18 cellular contexts compared by ENCODE assay signal in the genomic region with DNA sequence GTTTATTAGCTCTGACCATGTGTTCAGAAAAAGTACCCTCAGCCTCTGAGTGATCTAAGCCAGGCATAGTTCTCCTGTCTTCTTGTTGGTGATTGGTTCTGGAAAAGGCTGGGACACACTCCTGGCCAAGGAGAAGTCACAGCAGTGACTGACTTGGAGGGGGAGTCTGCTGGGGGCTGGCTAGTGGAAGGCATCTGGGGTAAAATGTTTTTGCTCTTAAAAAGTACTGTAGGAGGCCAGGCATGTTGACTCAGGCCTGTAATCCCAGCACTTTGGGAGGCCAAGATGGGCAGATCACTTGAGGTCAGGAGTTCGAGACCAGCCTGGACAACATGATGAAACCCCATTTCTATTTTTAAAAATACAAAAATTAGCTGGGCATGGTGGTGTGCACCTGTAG. TPM values are rescaled to one million over a fixed set of nuclear protein-coding genes. Genes with fewer than 3 reads are reported as not detected.
DNase-seq lines count a peak whose midpoint lies in the region; ATAC-seq and TF ChIP-seq lines count a peak whose summit lies in the region.
"Had no signal": no experiment of that assay in that cellular context is flagged by ENCODE, and none has a peak within 500 bp of the region (broad histone marks: within the 10 kb centered on the region; RNA-seq: fewer than 3 reads in every experiment).

No MANE protein-coding gene starts in this region.

- H3K27ac Mint-ChIP-seq in CD14-positive monocyte = peak overlapping the region in 5 of 7 donors; percentile 33 to 87 (median 56)
- H3K27ac Mint-ChIP-seq in activated naive CD4-positive, alpha-beta T cell treated with anti-CD3 and anti-CD28 coated beads, Interleukin-2, amount 50 U/mL, for 72 hours = peak overlapping the region; percentile 91 to 94
- H3K27ac Mint-ChIP-seq in natural killer cell = peak overlapping the region; percentile 87 to 91

- intact Hi-C loops in CD14-positive monocyte (cut with micrococcal nuclease) (loop anchor here in 1 of 2 donors (10.0 kb wide), 1 partner anchor 58 kb away; a partner anchor contains a TSS), natural killer cell (cut with micrococcal nuclease) (no loop called here)

- H3K36me3 Mint-ChIP-seq in CD14-positive monocyte (peaks cover 0 to 2% of the 10 kb centered on the region in 2 donors), natural killer cell (no peaks in the 10 kb centered on the region)
- H3K36me3 Mint-ChIP-seq in activated naive CD4-positive, alpha-beta T cell treated with anti-CD3 and anti-CD28 coated beads, Interleukin-2, amount 50 U/mL, for 72 hours = peaks cover under 1 to 14% of the 10 kb centered on the region in 2 donors

- H3K27me3 ChIP-seq in KMS-11 (ENCODE audit: insufficient read depth, low read depth) = no peaks in the 10 kb centered on the region
- H3K27me3 ChIP-seq: heart right ventricle, tibial nerve had no signal

- peak overlapping the region; percentile 8; the same call in 1 of the 2 replicates for H2AFZ ChIP-seq in KMS-11 (ENCODE audit: low read depth)

- DNase-seq in CD14-positive monocyte (ENCODE audit: low spot score) (no peak), natural killer cell (no peak), CD1c-positive myeloid dendritic cell (ENCODE audit: extremely low spot score) (no peak), HK-2 (ENCODE audit: unreplicated experiment) (no peak), AG20443 (ENCODE audit: low spot score) (no peak)
- peak in 1 of 2 donors; percentile 41 for DNase-seq in activated naive CD4-positive, alpha-beta T cell treated with anti-CD3 and anti-CD28 coated beads, Interleukin-2, amount 50 U/mL, for 72 hours (ENCODE audit: low spot score in 2 of 2)
- DNase-seq: anterior cingulate cortex, esophagus squamous epithelium, heart right ventricle, NCI-H1436, NCI-H526 treated with DMSO at 0.1 percent for 48 hours, T1000 had no signal

- H3K27ac ChIP-seq in KMS-11 = peak overlapping the region; percentile 78

- H3K4me2 ChIP-seq in KMS-11 = peak overlapping the region; percentile 42; the same call in 1 of the 2 replicates

- TF ChIP-seq CTCF in CD14-positive monocyte (IDR thresholded peaks at IDR 0.05) (no peak), KMS-11 (conservative IDR thresholded peaks at IDR 0.05; ENCODE audit: low read depth, low read length) (no peak), natural killer cell (IDR thresholded peaks at IDR 0.05) (no peak)

- H4K20me1 ChIP-seq in KMS-11 (ENCODE audit: insufficient read depth) = no peaks in the 10 kb centered on the region

- H3K27me3 Mint-ChIP-seq in CD14-positive monocyte (ENCODE audit: low read depth in 3 of 3) (no peaks in the 10 kb centered on the region), natural killer cell (ENCODE audit: low read depth in 2 of 2) (no peaks in the 10 kb centered on the region)

- no peak overlapping the region for H3K4me3 ChIP-seq in KMS-11 (IDR thresholded peaks at IDR 0.05; ENCODE audit: insufficient read depth, low read depth, low read length)
- H3K4me3 ChIP-seq: esophagus squamous epithelium, heart right ventricle, K562, tibial nerve had no signal

- H3K4me1 Mint-ChIP-seq in CD14-positive monocyte = peaks cover 53% of the 10 kb centered on the region
- peaks cover 62 to 67% of the 10 kb centered on the region in 2 donors for H3K4me1 Mint-ChIP-seq in natural killer cell

- H3K4me3 Mint-ChIP-seq in CD14-positive monocyte = no peak overlapping the region
- peak overlapping the region; percentile 29 for H3K4me3 Mint-ChIP-seq in natural killer cell

- H3K36me3 ChIP-seq in KMS-11 (ENCODE audit: insufficient read depth) = no peaks in the 10 kb centered on the region
- H3K36me3 ChIP-seq: esophagus squamous epithelium, heart right ventricle, tibial nerve had no signal

- peaks cover 61% of the 10 kb centered on the region for H3K4me1 ChIP-seq in KMS-11 (ENCODE audit: low read depth, poor library complexity, severe bottlenecking)

- H3K9ac ChIP-seq in KMS-11 = peak overlapping the region; percentile 25

- H3K9me3 Mint-ChIP-seq in CD14-positive monocyte = peaks cover 0 to 15% (median 5%) of the 10 kb centered on the region in 7 donors
- H3K9me3 Mint-ChIP-seq in activated naive CD4-positive, alpha-beta T cell treated with anti-CD3 and anti-CD28 coated beads, Interleukin-2, amount 50 U/mL, for 72 hours = peaks cover 0 to 7% of the 10 kb centered on the region in 2 donors
- H3K9me3 Mint-ChIP-seq in natural killer cell = no peaks in the 10 kb centered on the region

- ATAC-seq in activated naive CD4-positive, alpha-beta T cell treated with anti-CD3 and anti-CD28 coated beads, Interleukin-2, amount 50 U/mL, for 72 hours = no peak
- ATAC-seq in natural killer cell (no peak), HG02610 (IDR thresholded peaks at IDR 0.05; ENCODE audit: unreplicated experiment) (no peak)
- ATAC-seq: heart right ventricle, K562 had no signal

- no peaks in the 10 kb centered on the region for H3K79me2 ChIP-seq in KMS-11 (ENCODE audit: insufficient read depth, low read depth)

RNA-seq across cellular contexts. Expression of a gene that starts 21.7 kb away (rescaled TPM):
- not detected for polyA plus RNA-seq in CD14-positive monocyte
- not detected for total RNA-seq in activated naive CD4-positive, alpha-beta T cell treated with anti-CD3 and anti-CD28 coated beads, Interleukin-2, amount 50 U/mL, for 72 hours
- not detected for total RNA-seq in natural killer cell
- total RNA-seq: activated CD8-positive, alpha-beta memory T cell treated with anti-CD3 and anti-CD28 coated beads for 36 hours; esophagus squamous epithelium; posterior vena cava; tibial nerve had no signal
- polyA plus RNA-seq: heart right ventricle had no signal

RNA-seq across cellular contexts. Expression of a gene that starts 41.9 kb away (rescaled TPM):
- polyA plus RNA-seq in CD14-positive monocyte = under 1 TPM in 1 of 2 donors, not detected in 1; 0.17 TPM
- total RNA-seq in activated naive CD4-positive, alpha-beta T cell treated with anti-CD3 and anti-CD28 coated beads, Interleukin-2, amount 50 U/mL, for 72 hours = 10 to 100 TPM; 10.3 to 41.0 TPM
- total RNA-seq in natural killer cell = 1 to 10 TPM; 3.4 to 6.9 (median 6.7) TPM

RNA-seq across cellular contexts. Expression of a gene that starts 52.3 kb away (rescaled TPM):
- 100 to 1,000 TPM; 204 to 312 TPM for polyA plus RNA-seq in CD14-positive monocyte
- 100 to 1,000 TPM; 279 to 283 TPM for total RNA-seq in activated naive CD4-positive, alpha-beta T cell treated with anti-CD3 and anti-CD28 coated beads, Interleukin-2, amount 50 U/mL, for 72 hours
- 100 to 1,000 TPM; 226 to 270 (median 231) TPM for total RNA-seq in natural killer cell
